Comparison of ENCODE assay signal across 16 cellular contexts in genomic region chr5:75640395-75640794, GRCh38. TPM values are rescaled to one million over a fixed set of nuclear protein-coding genes. Genes with fewer than 3 reads are reported as not detected.
A peak's percentile ranks its signal among the peaks of the same experiment; 100 is the strongest.
DNase-seq lines count a peak whose midpoint lies in the region; ATAC-seq, FAIRE-seq and TF ChIP-seq lines count a peak whose summit lies in the region.
"Had no signal": no experiment of that assay in that cellular context is flagged by ENCODE, and none has a peak within 500 bp of the region (broad histone marks: within the 10 kb centered on the region; RNA-seq: fewer than 3 reads in every experiment).

No MANE protein-coding gene starts in this region.

- peak overlapping the region; percentile 37 for H3K9ac ChIP-seq in keratinocyte (ENCODE audit: control insufficient read depth, extremely low read depth, insufficient read depth, low read length)
- H3K9ac ChIP-seq: KMS-11 had no signal

- H3K36me3 Mint-ChIP-seq in immature natural killer cell = no peaks in the 10 kb centered on the region
- H3K36me3 Mint-ChIP-seq: natural killer cell treated with Interleukin-12 subunit alpha and Interleukin-12 subunit beta and Interleukin-15 and Interleukin-18, amount 100 ng/mL, for 72 hours had no signal

- no peak overlapping the region for H3K27ac Mint-ChIP-seq in immature natural killer cell
- H3K27ac Mint-ChIP-seq: H9; natural killer cell treated with Interleukin-12 subunit alpha and Interleukin-12 subunit beta and Interleukin-15 and Interleukin-18, amount 100 ng/mL, for 72 hours had no signal

- no peak overlapping the region for H2AFZ ChIP-seq in keratinocyte (ENCODE audit: control insufficient read depth, low read length)

- no peaks in the 10 kb centered on the region for H3K9me1 ChIP-seq in keratinocyte (ENCODE audit: control insufficient read depth, extremely low read depth, insufficient read depth, low read length)

- no peaks in the 10 kb centered on the region for H4K20me1 ChIP-seq in keratinocyte (ENCODE audit: control insufficient read depth, extremely low read depth, insufficient read depth, low read length)

- peaks cover 0 to 2% (median under 1%) of the 10 kb centered on the region in 6 donors for H3K9me3 Mint-ChIP-seq in immature natural killer cell
- H3K9me3 Mint-ChIP-seq: natural killer cell treated with Interleukin-12 subunit alpha and Interleukin-12 subunit beta and Interleukin-15 and Interleukin-18, amount 100 ng/mL, for 72 hours had no signal

- DNase-seq in AG09309 (ENCODE audit: low read depth) (peak; percentile 42), HTR-8/SVneo (ENCODE audit: insufficient read length, low spot score) (peak; percentile 63), bronchial epithelial cell (ENCODE audit: low read depth) (peak; percentile 88), keratinocyte (ENCODE audit: low read depth, low spot score) (no peak), pancreas (no peak), immature natural killer cell (no peak), SKM-1 treated with dmso at 0.1 percent for 144 hours (lab: John Stamatoyannopoulos, UW; ENCODE audit: unreplicated experiment) (no peak)
- DNase-seq in activated CD8-positive, alpha-beta memory T cell treated with anti-CD3 and anti-CD28 coated beads for 24 hours = no peak
- DNase-seq: activated CD8-positive, alpha-beta memory T cell treated with anti-CD3 and anti-CD28 coated beads, Interleukin-2, amount 50 U/mL, for 48 hours; H9 had no signal

- no peaks in the 10 kb centered on the region for H3K79me2 ChIP-seq in keratinocyte (ENCODE audit: control insufficient read depth, insufficient read depth, low read length)

- no peak overlapping the region for H3K4me3 Mint-ChIP-seq in immature natural killer cell
- H3K4me3 Mint-ChIP-seq: H9; natural killer cell treated with Interleukin-12 subunit alpha and Interleukin-12 subunit beta and Interleukin-15 and Interleukin-18, amount 100 ng/mL, for 72 hours had no signal

- H3K4me1 ChIP-seq in keratinocyte (ENCODE audit: control insufficient read depth, extremely low read depth, insufficient read depth, low read length) (peaks cover 16% of the 10 kb centered on the region), pancreas (no peaks in the 10 kb centered on the region)
- H3K4me1 ChIP-seq: vagina had no signal

- H3K4me1 Mint-ChIP-seq in immature natural killer cell = no peaks in the 10 kb centered on the region

- H3K27ac ChIP-seq in keratinocyte (ENCODE audit: control insufficient read depth, insufficient read depth, low read length) (peak overlapping the region; percentile 58), pancreas (no peak overlapping the region)
- H3K27ac ChIP-seq: C4-2B, KMS-11, vagina had no signal

- dilution Hi-C loops in keratinocyte (cut with MboI; ENCODE audit: extremely low pct_ligation_motif_present, low sequenced_read_pairs) = no loop called here

- H3K27me3 Mint-ChIP-seq in immature natural killer cell (ENCODE audit: low read depth in 3 of 3) = peaks cover 0 to 1% (median 0%) of the 10 kb centered on the region in 3 donors

- no peak for ATAC-seq in pancreas
- ATAC-seq: natural killer cell treated with Interleukin-12 subunit alpha and Interleukin-12 subunit beta and Interleukin-15 and Interleukin-18, amount 100 ng/mL, for 72 hours; Panc1 had no signal

- no peak for TF ChIP-seq CTCF in AG09309 (IDR thresholded peaks at IDR 0.05; ENCODE audit: control insufficient read depth, insufficient read depth, low read depth, low read length, missing control alignments)
- TF ChIP-seq CTCF in bronchial epithelial cell (IDR thresholded peaks at IDR 0.05; ENCODE audit: insufficient read depth, low read length, severe bottlenecking) = no peak
- TF ChIP-seq CTCF in keratinocyte (optimal IDR thresholded peaks at IDR 0.05 in 1 of 3, IDR thresholded peaks at IDR 0.05 in 1 of 3, conservative IDR thresholded peaks at IDR 0.05 in 1 of 3; ENCODE audit: extremely low read depth in 1 of 3, insufficient read depth in 2 of 3, low read length in 3 of 3) = no peak
- TF ChIP-seq CTCF in pancreas (IDR thresholded peaks at IDR 0.05) = no peak

- H3K4me3 ChIP-seq in AG09309 (ENCODE audit: control insufficient read depth, low read depth, low read length) = no peak overlapping the region
- H3K4me3 ChIP-seq in bronchial epithelial cell (ENCODE audit: low read depth, low read length) = no peak overlapping the region
- H3K4me3 ChIP-seq in keratinocyte (ENCODE audit: control insufficient read depth in 2 of 3, extremely low read depth in 1 of 3, insufficient read depth in 2 of 3, low read depth in 1 of 3, low read length in 3 of 3) = peak overlapping the region in 1 of 3 experiments; percentile 18
- no peak overlapping the region for H3K4me3 ChIP-seq in pancreas
- H3K4me3 ChIP-seq: vagina had no signal

- peak overlapping the region; percentile 55 for H3K4me2 ChIP-seq in keratinocyte (ENCODE audit: control insufficient read depth, extremely low read depth, insufficient read depth, low read depth, low read length)
- H3K4me2 ChIP-seq: KMS-11 had no signal

- intact Hi-C loops in pancreas (cut with DNase I) = no loop called here

- H3K27me3 ChIP-seq in bronchial epithelial cell (ENCODE audit: control insufficient read depth, insufficient read depth, low read length) = no peaks in the 10 kb centered on the region
- H3K27me3 ChIP-seq in keratinocyte (ENCODE audit: control insufficient read depth, extremely low read depth, insufficient read depth, low read length) = no peaks in the 10 kb centered on the region
- H3K27me3 ChIP-seq in pancreas = no peaks in the 10 kb centered on the region
- H3K27me3 ChIP-seq: vagina had no signal

- H3K9me3 ChIP-seq in keratinocyte (ENCODE audit: control insufficient read depth, low read depth, low read length) (no peaks in the 10 kb centered on the region), pancreas (no peaks in the 10 kb centered on the region)
- H3K9me3 ChIP-seq: vagina had no signal

- H3K36me3 ChIP-seq in bronchial epithelial cell (ENCODE audit: control insufficient read depth, insufficient read depth, low read length) = no peaks in the 10 kb centered on the region
- H3K36me3 ChIP-seq in keratinocyte (ENCODE audit: control insufficient read depth in 2 of 2, extremely low read depth in 1 of 2, insufficient read depth in 2 of 2, low read length in 2 of 2) = no peaks in the 10 kb centered on the region
- H3K36me3 ChIP-seq in pancreas = no peaks in the 10 kb centered on the region
- H3K36me3 ChIP-seq: vagina had no signal

- peak; percentile 16 for FAIRE-seq in HTR-8/SVneo (lab: Jason Lieb, UNC)
- FAIRE-seq in bronchial epithelial cell (lab: Jason Lieb, UNC) = no peak
- FAIRE-seq in keratinocyte (lab: Jason Lieb, UNC) = peak; percentile 76
- FAIRE-seq in pancreas (lab: Jason Lieb, UNC) = no peak
- FAIRE-seq: TTC549 had no signal

RNA-seq across cellular contexts. Expression of gene ANKDD1B, which starts 29.1 kb away (rescaled TPM):
- total RNA-seq in bronchial epithelial cell = 1.3 and 1.9 TPM in 2 replicates
- polyA plus RNA-seq in keratinocyte = 0.27 to 1.4 TPM (median 1.1 TPM) in 3 replicates
- polyA plus RNA-seq in keratinocyte (2011; ENCODE audit: low read depth) = 1.4 TPM
- polyA plus RNA-seq in keratinocyte (2011; cell fraction: cytosol; rRNA removed) = 0.13 and 0.22 TPM in 2 replicates
- 4.5 and 5.2 TPM in 2 replicates for polyA plus RNA-seq in keratinocyte (2011; cell fraction: nucleus; rRNA removed)
- 0.06 and 1.4 TPM in 2 replicates for polyA plus RNA-seq in keratinocyte (2012; ENCODE audit: low replicate concordance)
- 1.8 to 2.3 TPM in 2 of 3 replicates, not detected in the other for polyA minus RNA-seq in keratinocyte
- polyA minus RNA-seq in keratinocyte (2011; cell fraction: cytosol; rRNA and poly(A)+ RNA removed) = not detected
- 3.4 and 12.6 TPM in 2 replicates for polyA minus RNA-seq in keratinocyte (2011; cell fraction: nucleus; rRNA and poly(A)+ RNA removed)
- under 1 TPM; 0.38 to 0.79 (median 0.54) TPM for total RNA-seq in pancreas
- polyA plus RNA-seq in pancreas = 1 to 10 TPM in 1 of 2 donors, under 1 TPM in 1; 0.66 to 1.3 TPM
- polyA plus RNA-seq in immature natural killer cell = under 1 TPM; 0.63 to 0.76 (median 0.71) TPM
- total RNA-seq: vagina had no signal

Comparison
In these comparisons a context has a peak if more than half of its experiments do, and no peak if none do; other contexts are left out.
1. DNase-seq: peak in AG09309 (single experiment), HTR-8/SVneo (single experiment) and bronchial epithelial cell (single experiment); none in keratinocyte (single experiment), pancreas (0 of 6), immature natural killer cell (0 of 3), SKM-1 treated with dmso at 0.1 percent for 144 hours (single experiment) and activated CD8-positive, alpha-beta memory T cell treated with anti-CD3 and anti-CD28 coated beads for 24 hours (single experiment).